ENCODE assay signal across 8 cellular contexts in the genomic region with DNA sequence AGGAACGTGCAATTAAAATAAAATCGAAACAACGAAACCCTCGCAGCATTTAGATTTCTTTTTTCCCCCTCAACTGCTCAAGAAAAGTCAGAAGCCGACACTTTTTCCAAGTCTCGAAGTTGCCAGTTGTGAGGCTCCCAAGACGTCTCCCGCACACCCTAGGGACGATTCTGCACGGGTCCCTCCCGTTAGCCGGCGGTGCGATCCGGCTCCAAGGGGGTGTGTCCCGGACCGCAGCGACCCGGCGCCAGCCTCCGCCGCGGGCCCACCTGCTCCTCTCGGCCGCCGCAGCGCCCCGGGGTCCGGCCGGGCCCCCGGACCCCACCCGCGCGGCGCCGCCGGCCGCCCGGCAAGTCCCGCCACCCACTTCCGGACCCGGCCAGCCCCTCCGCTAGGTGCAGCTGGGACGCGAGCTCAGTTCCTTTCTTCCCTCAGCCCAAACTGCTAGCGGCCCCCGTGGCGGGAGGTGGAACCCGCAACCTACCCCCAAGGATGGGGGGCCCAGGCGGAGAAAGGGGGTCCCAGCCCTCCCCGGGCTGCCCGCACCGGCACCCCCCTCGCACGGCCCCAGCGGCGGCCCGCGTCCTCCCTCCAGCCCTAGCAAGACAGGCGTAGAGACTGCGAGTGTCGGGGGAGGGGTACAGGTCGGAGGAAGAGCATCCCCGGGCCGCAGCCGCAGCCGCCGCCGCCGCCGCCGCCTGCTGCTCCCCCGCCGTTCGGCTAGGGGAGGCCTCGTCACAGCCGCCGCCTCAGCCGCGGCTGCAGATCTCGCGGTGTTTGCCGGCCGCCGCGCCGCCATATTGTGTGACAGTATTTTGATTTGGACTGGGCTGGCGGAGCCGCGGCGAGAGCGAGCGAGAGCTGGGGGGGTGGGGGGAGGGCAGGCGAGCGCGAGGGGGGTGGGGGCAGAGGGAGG. TPM values are rescaled to one million over a fixed set of nuclear protein-coding genes. Genes with fewer than 3 reads are reported as not detected.
DNase-seq lines count a peak whose midpoint lies in the region; ATAC-seq and TF ChIP-seq lines count a peak whose summit lies in the region.

No MANE protein-coding gene starts in this region.

- H3K27me3 ChIP-seq in ovary (no peaks in the 10 kb centered on the region), thymus (ENCODE audit: control insufficient read depth, insufficient read depth) (no peaks in the 10 kb centered on the region)

- peaks cover 6 to 32% of the 10 kb centered on the region in 2 donors for H3K36me3 Mint-ChIP-seq in activated naive CD4-positive, alpha-beta T cell treated with anti-CD3 and anti-CD28 coated beads, Interleukin-2, amount 50 U/mL, for 72 hours

- peaks cover 6 to 13% of the 10 kb centered on the region in 2 donors for H3K9me3 Mint-ChIP-seq in activated naive CD4-positive, alpha-beta T cell treated with anti-CD3 and anti-CD28 coated beads, Interleukin-2, amount 50 U/mL, for 72 hours

- no peak for TF ChIP-seq EP300 in ovary (IDR thresholded peaks at IDR 0.05)

- peak in 1 of 3 donors; percentile 32 for TF ChIP-seq CTCF in ovary (IDR thresholded peaks at IDR 0.05)

- POLR2A ChIA-PET in HEK293T (lab: Yijun Ruan, JAX), result interaction anchor here (0.6 to 2.3 kb wide), 11 partner anchors 13 to 237 kb away, joined by 3 to 6 read pairs (median 3); no protein-coding TSS in a partner anchor

- WGBS in ovary, 3 donors, result 0 to 1% (median 1%) methylated on average over 76 to 96 of the region's 96 CpGs
- under 1% methylated on average over 96 of the region's 96 CpGs for WGBS in thymus

- intact Hi-C loops in head of caudate nucleus (cut with DNase I) (no loop called here), ovary (cut with DNase I) (loop anchor here in 1 of 4 donors (10.0 kb wide), 1 partner anchor 232 kb away; no protein-coding TSS in a partner anchor)

- CTCF ChIA-PET in HEK293T (lab: Yijun Ruan, JAX), result no interaction called here

- ATAC-seq in activated naive CD4-positive, alpha-beta T cell treated with anti-CD3 and anti-CD28 coated beads, Interleukin-2, amount 50 U/mL, for 72 hours, result peak; percentile 68 to 72

- TF ChIP-seq POLR2A in ovary (IDR thresholded peaks at IDR 0.05), result peak; percentile 82

- H3K4me3 ChIP-seq in GM08714 (ENCODE audit: low read length), result peak overlapping the region; percentile 100
- H3K4me3 ChIP-seq in SK-N-MC, result peak overlapping the region; percentile 93
- H3K4me3 ChIP-seq in ovary, result peak overlapping the region; percentile 94
- peak overlapping the region; percentile 94 for H3K4me3 ChIP-seq in thymus (ENCODE audit: low read length)

- peaks cover 3% of the 10 kb centered on the region for H3K4me1 ChIP-seq in ovary (ENCODE audit: insufficient read depth)
- peaks cover 5% of the 10 kb centered on the region for H3K4me1 ChIP-seq in thymus (ENCODE audit: control insufficient read depth, insufficient read depth, low read length)

- no peaks in the 10 kb centered on the region for H3K36me3 ChIP-seq in SK-N-MC (ENCODE audit: insufficient read depth, low read length)
- H3K36me3 ChIP-seq in ovary, result no peaks in the 10 kb centered on the region
- H3K36me3 ChIP-seq in thymus (ENCODE audit: control insufficient read depth, insufficient read depth), result no peaks in the 10 kb centered on the region

- DNase-seq in HEK293T (ENCODE audit: extremely low spot score), result peak; percentile 89
- DNase-seq in MV-4-11 (lab: John Stamatoyannopoulos, UW), result peak; percentile 84
- DNase-seq in SK-N-MC (ENCODE audit: low read depth, low spot score), result no peak
- DNase-seq in activated naive CD4-positive, alpha-beta T cell treated with anti-CD3 and anti-CD28 coated beads, Interleukin-2, amount 50 U/mL, for 72 hours (ENCODE audit: low spot score in 2 of 2), result peak; percentile 87 to 88
- peak; percentile 64 to 92 (median 84) for DNase-seq in head of caudate nucleus
- DNase-seq in ovary, result peak; percentile 90 to 94 (median 92)

- H3K9ac ChIP-seq in SK-N-MC (ENCODE audit: insufficient read length), result peak overlapping the region; percentile 91

- H3K27ac Mint-ChIP-seq in activated naive CD4-positive, alpha-beta T cell treated with anti-CD3 and anti-CD28 coated beads, Interleukin-2, amount 50 U/mL, for 72 hours, result peak overlapping the region; percentile 92 to 95

- H3K9me3 ChIP-seq in SK-N-MC (ENCODE audit: low read depth, low read length), result no peaks in the 10 kb centered on the region
- no peaks in the 10 kb centered on the region for H3K9me3 ChIP-seq in ovary
- no peaks in the 10 kb centered on the region for H3K9me3 ChIP-seq in thymus (ENCODE audit: control insufficient read depth)

- H3K27ac ChIP-seq in SK-N-MC (peak overlapping the region; percentile 85), ovary (peak overlapping the region; percentile 84 to 99), thymus (ENCODE audit: low read depth) (peak overlapping the region; percentile 98)

TF ChIP-seq in HEK293T, 16 proteins besides CTCF, POLR2A, EP300 and RAD21:
- no peak for TF ChIP-seq NFRKB (IDR thresholded peaks at IDR 0.05)
- TF ChIP-seq FOXA1 (IDR thresholded peaks at IDR 0.05), result no peak
- TF ChIP-seq FOXM1 (IDR thresholded peaks at IDR 0.05; ENCODE audit: borderline replicate concordance), result 0 out of 2 replicates have a peak, but pooled peaks have one; percentile 23
- no peak for TF ChIP-seq PKNOX1 (IDR thresholded peaks at IDR 0.05)
- TF ChIP-seq ZNF384 (IDR thresholded peaks at IDR 0.05), result no peak
- TF ChIP-seq HDGF (IDR thresholded peaks at IDR 0.05; ENCODE audit: borderline replicate concordance), result no peak
- TF ChIP-seq FOXK2 (IDR thresholded peaks at IDR 0.05), result no peak

RNA-seq across cellular contexts. Expression of gene TAB2, which starts 0.5 kb away (rescaled TPM):
- 10 to 100 TPM; 88.0 to 98.2 TPM for total RNA-seq in activated naive CD4-positive, alpha-beta T cell treated with anti-CD3 and anti-CD28 coated beads, Interleukin-2, amount 50 U/mL, for 72 hours
- total RNA-seq in ovary, result 10 to 100 TPM; 47.2 to 75.9 (median 62.6) TPM
- polyA plus RNA-seq in ovary (10 to 100 TPM; 39.6 to 65.4 TPM), thymus (34.3 TPM)
